In genomic region chr1:67650061-67650460, GRCh38 we compare ENCODE assay signal across 21 cellular contexts.
"Had no signal": no experiment of that assay in that cellular context is flagged by ENCODE, and none has a peak within 500 bp of the region (broad histone marks: within the 10 kb centered on the region; RNA-seq: fewer than 3 reads in every experiment).

No MANE protein-coding gene starts in this region.

- ATAC-seq: activated T-cell treated with anti-CD3 and anti-CD28 coated beads, Interleukin-2, amount 50 U/mL, for 72 hours; heart right ventricle; left colon; right cardiac atrium; stimulated activated naive CD8-positive, alpha-beta T cell treated with anti-CD3 and anti-CD28 coated beads, Interleukin-15, amount 100 ng/mL, for 72 hours had no signal

- H3K36me3 Mint-ChIP-seq: activated CD4-positive, alpha-beta memory T cell treated with anti-CD3 and anti-CD28 coated beads for 36 hours; activated naive CD8-positive, alpha-beta T cell treated with anti-CD3 and anti-CD28 coated beads, Interleukin-2, amount 10 ng/mL, durations not matched to agents 7 days and 5 days; memory B cell had no signal

- H3K27ac ChIP-seq: breast epithelium, heart right ventricle, parathyroid adenoma, suprapubic skin, tibial nerve had no signal

- H3K27ac Mint-ChIP-seq: activated CD4-positive, alpha-beta memory T cell treated with anti-CD3 and anti-CD28 coated beads for 36 hours; activated naive CD4-positive, alpha-beta T cell treated with anti-CD3 and anti-CD28 coated beads for 36 hours; activated naive CD8-positive, alpha-beta T cell treated with anti-CD3 and anti-CD28 coated beads, Interleukin-2, amount 10 ng/mL, durations not matched to agents 7 days and 5 days; activated T-cell treated with anti-CD3 and anti-CD28 coated beads, Interleukin-2, amount 50 U/mL, for 72 hours; memory B cell; nephron progenitor cell; stimulated activated naive CD8-positive, alpha-beta T cell treated with anti-CD3 and anti-CD28 coated beads, Interleukin-15, amount 100 ng/mL, for 72 hours had no signal

- H3K36me3 ChIP-seq: breast epithelium, heart right ventricle, suprapubic skin, tibial nerve had no signal

- H3K4me3 ChIP-seq: breast epithelium, heart right ventricle, suprapubic skin, tibial nerve had no signal

- H3K27me3 ChIP-seq: breast epithelium, heart right ventricle, suprapubic skin, tibial nerve had no signal

- H3K79me2 ChIP-seq: parathyroid adenoma had no signal

- H3K4me1 Mint-ChIP-seq: activated naive CD8-positive, alpha-beta T cell treated with anti-CD3 and anti-CD28 coated beads, Interleukin-2, amount 10 ng/mL, durations not matched to agents 7 days and 5 days; central memory CD8-positive, alpha-beta T cell; memory B cell; stimulated activated naive CD8-positive, alpha-beta T cell treated with anti-CD3 and anti-CD28 coated beads, Interleukin-15, amount 100 ng/mL, for 72 hours had no signal

- H3K9me3 Mint-ChIP-seq: activated CD4-positive, alpha-beta memory T cell treated with anti-CD3 and anti-CD28 coated beads for 36 hours; activated naive CD4-positive, alpha-beta T cell treated with anti-CD3 and anti-CD28 coated beads for 36 hours; activated naive CD8-positive, alpha-beta T cell treated with anti-CD3 and anti-CD28 coated beads, Interleukin-2, amount 10 ng/mL, durations not matched to agents 7 days and 5 days; activated T-cell treated with anti-CD3 and anti-CD28 coated beads, Interleukin-2, amount 50 U/mL, for 72 hours; central memory CD8-positive, alpha-beta T cell; memory B cell; nephron progenitor cell; stimulated activated naive CD8-positive, alpha-beta T cell treated with anti-CD3 and anti-CD28 coated beads, Interleukin-15, amount 100 ng/mL, for 72 hours had no signal

- H3K4me3 Mint-ChIP-seq: activated CD4-positive, alpha-beta memory T cell treated with anti-CD3 and anti-CD28 coated beads for 36 hours; activated naive CD4-positive, alpha-beta T cell treated with anti-CD3 and anti-CD28 coated beads for 36 hours; activated naive CD8-positive, alpha-beta T cell treated with anti-CD3 and anti-CD28 coated beads, Interleukin-2, amount 10 ng/mL, durations not matched to agents 7 days and 5 days; activated T-cell treated with anti-CD3 and anti-CD28 coated beads, Interleukin-2, amount 50 U/mL, for 72 hours; central memory CD8-positive, alpha-beta T cell; memory B cell; nephron progenitor cell; stimulated activated naive CD8-positive, alpha-beta T cell treated with anti-CD3 and anti-CD28 coated beads, Interleukin-15, amount 100 ng/mL, for 72 hours had no signal

- H3K27me3 Mint-ChIP-seq: activated CD4-positive, alpha-beta memory T cell treated with anti-CD3 and anti-CD28 coated beads for 36 hours; central memory CD8-positive, alpha-beta T cell; memory B cell had no signal

- DNase-seq: activated CD4-positive, alpha-beta memory T cell treated with anti-CD3 and anti-CD28 coated beads for 36 hours; activated CD4-positive, alpha-beta T cell treated with anti-CD3 and anti-CD28 coated beads for 48 hours; activated effector memory CD4-positive, alpha-beta T cell treated with Interleukin-2 at 50 U/mL for 16 hours; activated naive CD4-positive, alpha-beta T cell treated with anti-CD3 and anti-CD28 coated beads for 36 hours; activated naive CD8-positive, alpha-beta T cell treated with anti-CD3 and anti-CD28 coated beads, Interleukin-2, amount 10 ng/mL, durations not matched to agents 7 days and 5 days; activated T-cell treated with anti-CD3 and anti-CD28 coated beads, Interleukin-2, amount 50 U/mL, for 72 hours; amniotic stem cell; effector memory CD4-positive, alpha-beta T cell; heart right ventricle; left colon; nephron progenitor cell; nucleus accumbens; right cardiac atrium; stimulated activated CD4-positive, alpha-beta T cell treated with anti-CD3 and anti-CD28 coated beads, Interleukin-12 subunit alpha, Interleukin-12 subunit beta, amount 100 ng/mL, for 4 hours; stimulated activated naive CD8-positive, alpha-beta T cell treated with anti-CD3 and anti-CD28 coated beads, Interleukin-15, amount 100 ng/mL, for 72 hours had no signal

- H2AFZ ChIP-seq: parathyroid adenoma had no signal

- H3K9ac ChIP-seq: parathyroid adenoma had no signal

- H3K9me3 ChIP-seq: breast epithelium, heart right ventricle, suprapubic skin, tibial nerve had no signal
